Comparison of ENCODE assay signal across 22 cellular contexts in genomic region chr12:132310181-132311040, GRCh38. TPM values are rescaled to one million over a fixed set of nuclear protein-coding genes. Genes with fewer than 3 reads are reported as not detected.
DNase-seq lines count a peak whose midpoint lies in the region; ATAC-seq, FAIRE-seq and TF ChIP-seq lines count a peak whose summit lies in the region.
"Had no signal": no experiment of that assay in that cellular context is flagged by ENCODE, and none has a peak within 500 bp of the region (broad histone marks: within the 10 kb centered on the region; RNA-seq: fewer than 3 reads in every experiment).

No MANE protein-coding gene starts in this region.

- H3K4me3 ChIP-seq in H1 (ENCODE audit: extremely low read depth in 1 of 4, insufficient read depth in 2 of 4, low read depth in 3 of 4, low read length in 4 of 4) (no peak overlapping the region), aorta (ENCODE audit: low read length in 2 of 2) (no peak overlapping the region)
- H3K4me3 ChIP-seq: GM12878, tibial artery had no signal

- no peak overlapping the region for H3K18ac ChIP-seq in H1 (ENCODE audit: extremely low read depth, low read length)

- H3K4me3 Mint-ChIP-seq in natural killer cell treated with Interleukin-12 subunit alpha and Interleukin-12 subunit beta and Interleukin-15 and Interleukin-18, amount 100 ng/mL, for 72 hours = no peak overlapping the region
- H3K4me3 Mint-ChIP-seq in natural killer cell (no peak overlapping the region), nephron progenitor cell (no peak overlapping the region)
- H3K4me3 Mint-ChIP-seq: activated naive CD4-positive, alpha-beta T cell treated with anti-CD3 and anti-CD28 coated beads, Interleukin-2, amount 50 U/mL, for 24 hours; activated T-cell treated with anti-CD3 and anti-CD28 coated beads, Interleukin-2, amount 50 U/mL, for 72 hours; CD4-positive, CD25-positive, alpha-beta regulatory T cell; H9; stimulated activated naive B cell treated with anti-CD40 and anti-IgM and Interleukin-4, amounts not matched to agents 10 μg/mL and 1 μg/mL and 100 μg/mL, for 72 hours had no signal

- no peak for FAIRE-seq in H1 (lab: Jason Lieb, UNC)
- FAIRE-seq: GM12878 had no signal

- H4K91ac ChIP-seq in H1 (replicated peaks; ENCODE audit: insufficient read length, low read length) = no peak overlapping the region

- H3K27me3 Mint-ChIP-seq in natural killer cell treated with Interleukin-12 subunit alpha and Interleukin-12 subunit beta and Interleukin-15 and Interleukin-18, amount 100 ng/mL, for 72 hours = no peaks in the 10 kb centered on the region
- H3K27me3 Mint-ChIP-seq in natural killer cell (ENCODE audit: low read depth in 2 of 2) = no peaks in the 10 kb centered on the region
- peaks cover 24% of the 10 kb centered on the region for H3K27me3 Mint-ChIP-seq in nephron progenitor cell (ENCODE audit: low read depth, poor library complexity)
- H3K27me3 Mint-ChIP-seq: CD4-positive, CD25-positive, alpha-beta regulatory T cell had no signal

- H3K9me3 ChIP-seq in H1 (ENCODE audit: insufficient read depth in 2 of 2, low read depth in 1 of 2, low read length in 1 of 2) (peaks cover 0 to 12% of the 10 kb centered on the region in 2 experiments; a peak in 2 of 4 replicates), aorta (ENCODE audit: control insufficient read depth, low read length) (peaks cover 13% of the 10 kb centered on the region)
- H3K9me3 ChIP-seq: SK-N-SH had no signal

- H3K27me3 ChIP-seq in H1 (replicated peaks in 1 of 4; ENCODE audit: control insufficient read depth in 3 of 4, extremely low read depth in 1 of 4, insufficient read depth in 3 of 4, low read length in 3 of 4) = peaks cover 0 to 9% (median 4%) of the 10 kb centered on the region in 4 experiments; a peak in 3 of 7 replicates
- no peaks in the 10 kb centered on the region for H3K27me3 ChIP-seq in aorta (ENCODE audit: control insufficient read depth in 1 of 2, insufficient read depth in 2 of 2, low read length in 1 of 2)

- TF ChIP-seq POLR2A in H1 (IDR thresholded peaks at IDR 0.05; ENCODE audit: control extremely low read depth in 1 of 2, low read depth in 2 of 2, low read length in 2 of 2) = no peak

- no peak overlapping the region for H4K5ac ChIP-seq in H1 (ENCODE audit: insufficient read length, low read depth, low read length)

- peak; percentile 53 for DNase-seq in natural killer cell treated with Interleukin-12 subunit alpha and Interleukin-12 subunit beta and Interleukin-15 and Interleukin-18, amount 100 ng/mL, for 72 hours (ENCODE audit: low spot score)
- DNase-seq in natural killer cell = no peak
- DNase-seq in H1 (ENCODE audit: low read depth in 1 of 2, low spot score in 2 of 2) = no peak
- no peak for DNase-seq in nephron progenitor cell
- DNase-seq in aorta = peak; percentile 17 to 66
- DNase-seq in NCI-H1092 treated with DMSO at 0.1 percent for 48 hours (lab: John Stamatoyannopoulos, UW) = no peak
- DNase-seq: activated CD4-positive, CD25-positive, alpha-beta regulatory T cell treated with anti-CD3 and anti-CD28 coated beads, Interleukin-2, amount 50 U/mL, for 72 hours; activated T-cell treated with anti-CD3 and anti-CD28 coated beads, Interleukin-2, amount 50 U/mL, for 72 hours; CD4-positive, CD25-positive, alpha-beta regulatory T cell; H9; NCI-H1092; NCI-H2081; NCI-H510A; SK-N-SH; stimulated activated CD4-positive, alpha-beta T cell treated with anti-CD3 and anti-CD28 coated beads, Interleukin-1b, Interleukin-23, amount 100 ng/mL, for 48 hours; stimulated activated naive B cell treated with anti-CD40 and anti-IgM and Interleukin-4, amounts not matched to agents 10 μg/mL and 1 μg/mL and 100 μg/mL, for 72 hours; tibial artery had no signal

- H3K9ac ChIP-seq in H1 (replicated peaks in 1 of 4; ENCODE audit: extremely low read depth in 1 of 4, low read depth in 3 of 4, low read length in 3 of 4) = no peak overlapping the region
- H3K9ac ChIP-seq: SK-N-SH had no signal

- peaks cover 4% of the 10 kb centered on the region for H3K9me3 Mint-ChIP-seq in natural killer cell treated with Interleukin-12 subunit alpha and Interleukin-12 subunit beta and Interleukin-15 and Interleukin-18, amount 100 ng/mL, for 72 hours
- H3K9me3 Mint-ChIP-seq in natural killer cell = no peaks in the 10 kb centered on the region
- H3K9me3 Mint-ChIP-seq in nephron progenitor cell = peaks cover 31% of the 10 kb centered on the region
- H3K9me3 Mint-ChIP-seq: activated naive CD4-positive, alpha-beta T cell treated with anti-CD3 and anti-CD28 coated beads, Interleukin-2, amount 50 U/mL, for 24 hours had no signal

- intact Hi-C loops in natural killer cell (cut with micrococcal nuclease) (no loop called here), aorta (cut with DNase I) (no loop called here)

- H3K79me2 ChIP-seq in H1 (ENCODE audit: control insufficient read depth in 1 of 2, insufficient read depth in 2 of 2, low read length in 2 of 2) = no peaks in the 10 kb centered on the region

- H3K36me3 Mint-ChIP-seq in natural killer cell treated with Interleukin-12 subunit alpha and Interleukin-12 subunit beta and Interleukin-15 and Interleukin-18, amount 100 ng/mL, for 72 hours = no peaks in the 10 kb centered on the region
- H3K36me3 Mint-ChIP-seq in natural killer cell (no peaks in the 10 kb centered on the region), nephron progenitor cell (ENCODE audit: low read depth) (peaks cover 11% of the 10 kb centered on the region)
- H3K36me3 Mint-ChIP-seq: activated naive CD4-positive, alpha-beta T cell treated with anti-CD3 and anti-CD28 coated beads, Interleukin-2, amount 50 U/mL, for 24 hours; CD4-positive, CD25-positive, alpha-beta regulatory T cell; stimulated activated naive B cell treated with anti-CD40 and anti-IgM and Interleukin-4, amounts not matched to agents 10 μg/mL and 1 μg/mL and 100 μg/mL, for 72 hours had no signal

- H3K4ac ChIP-seq in H1 (replicated peaks; ENCODE audit: insufficient read length, low read depth, low read length) = no peak overlapping the region

- H3K27ac ChIP-seq in H1 (ENCODE audit: low read depth, low read length) (no peak overlapping the region), aorta (ENCODE audit: low read depth in 1 of 2, low read length in 2 of 2) (no peak overlapping the region)
- H3K27ac ChIP-seq: tibial artery had no signal

- no peaks in the 10 kb centered on the region for H3K4me1 ChIP-seq in H1 (replicated peaks in 1 of 4; ENCODE audit: control insufficient read depth in 3 of 4, insufficient read depth in 4 of 4, low read length in 3 of 4)
- H3K4me1 ChIP-seq in aorta (ENCODE audit: control insufficient read depth in 1 of 2, insufficient read depth in 2 of 2, low read length in 2 of 2) = no peaks in the 10 kb centered on the region
- H3K4me1 ChIP-seq: tibial artery had no signal

- H4K20me1 ChIP-seq in H1 (replicated peaks in 1 of 2; ENCODE audit: control insufficient read depth in 1 of 2, insufficient read depth in 2 of 2, low read length in 2 of 2) = peaks cover 0 to 2% of the 10 kb centered on the region in 2 experiments

- no peak overlapping the region for H3K4me2 ChIP-seq in H1 (ENCODE audit: insufficient read depth in 1 of 2, low read depth in 2 of 2, low read length in 2 of 2)
- H3K4me2 ChIP-seq: SK-N-SH had no signal

- POLR2A ChIA-PET in H1 (lab: Charles Lee; ENCODE audit: partially characterized antibody) = no interaction called here

- H3K27ac Mint-ChIP-seq in natural killer cell treated with Interleukin-12 subunit alpha and Interleukin-12 subunit beta and Interleukin-15 and Interleukin-18, amount 100 ng/mL, for 72 hours = no peak overlapping the region
- H3K27ac Mint-ChIP-seq in natural killer cell (no peak overlapping the region), nephron progenitor cell (peak overlapping the region; percentile 27)
- H3K27ac Mint-ChIP-seq: activated naive CD4-positive, alpha-beta T cell treated with anti-CD3 and anti-CD28 coated beads, Interleukin-2, amount 50 U/mL, for 24 hours; activated T-cell treated with anti-CD3 and anti-CD28 coated beads, Interleukin-2, amount 50 U/mL, for 72 hours; CD4-positive, CD25-positive, alpha-beta regulatory T cell; stimulated activated naive B cell treated with anti-CD40 and anti-IgM and Interleukin-4, amounts not matched to agents 10 μg/mL and 1 μg/mL and 100 μg/mL, for 72 hours had no signal

- no peak overlapping the region for H3K14ac ChIP-seq in H1 (ENCODE audit: insufficient read length)

- no peak overlapping the region for H2BK20ac ChIP-seq in H1 (ENCODE audit: low read length)

- CTCF ChIA-PET in H1 (lab: Charles Lee; ENCODE audit: partially characterized antibody) = interaction anchor here (1.2 kb wide), 1 partner anchor 26 kb away, joined by 6 read pairs; no protein-coding TSS in a partner anchor

- no peak overlapping the region for H2AK5ac ChIP-seq in H1 (ENCODE audit: low read depth, low read length)

- H3K36me3 ChIP-seq in H1 (ENCODE audit: control insufficient read depth in 2 of 4, insufficient read depth in 4 of 4, low read length in 3 of 4) = no peaks in the 10 kb centered on the region
- no peaks in the 10 kb centered on the region for H3K36me3 ChIP-seq in aorta (ENCODE audit: control insufficient read depth in 1 of 2, insufficient read depth in 2 of 2, low read length in 1 of 2)
- H3K36me3 ChIP-seq: tibial artery had no signal

- peak overlapping the region; percentile 68; the same call in 1 of the 2 replicates for H4K8ac ChIP-seq in H1 (ENCODE audit: extremely low read depth, insufficient read depth, low read length)

- no peaks in the 10 kb centered on the region for H3K4me1 Mint-ChIP-seq in natural killer cell treated with Interleukin-12 subunit alpha and Interleukin-12 subunit beta and Interleukin-15 and Interleukin-18, amount 100 ng/mL, for 72 hours (ENCODE audit: low read depth in 2 of 2)
- H3K4me1 Mint-ChIP-seq in natural killer cell (no peaks in the 10 kb centered on the region), nephron progenitor cell (peaks cover 38% of the 10 kb centered on the region)
- H3K4me1 Mint-ChIP-seq: activated naive CD4-positive, alpha-beta T cell treated with anti-CD3 and anti-CD28 coated beads, Interleukin-2, amount 50 U/mL, for 24 hours; CD4-positive, CD25-positive, alpha-beta regulatory T cell; H9; stimulated activated naive B cell treated with anti-CD40 and anti-IgM and Interleukin-4, amounts not matched to agents 10 μg/mL and 1 μg/mL and 100 μg/mL, for 72 hours had no signal

- peaks cover 13% of the 10 kb centered on the region; the same call in 1 of the 2 replicates for H3K23me2 ChIP-seq in H1 (ENCODE audit: low read depth, low read length)

- WGBS in H1 (ENCODE audit: extremely low coverage in 1 of 2, insufficient coverage in 1 of 2, insufficient read length in 1 of 2, insufficient replicate concordance in 2 of 2, low coverage in 1 of 2, low lambda C conversion rate in 2 of 2, missing lambda C conversion rate in 1 of 2), 2 experiments = 91% methylated on average over 29 of the region's 33 CpGs; no CpG with 5 or more reads in 1 of the 2 experiments
- WGBS in aorta, 2 donors = 65 to 66% methylated on average over 33 of the region's 33 CpGs

- H2AFZ ChIP-seq in H1 (ENCODE audit: low read length) = no peak overlapping the region

- no peak for TF ChIP-seq EP300 in H1 (IDR thresholded peaks at IDR 0.05; ENCODE audit: borderline replicate concordance in 1 of 2, low read depth in 2 of 2, low read length in 2 of 2)

- TF ChIP-seq CTCF in natural killer cell (IDR thresholded peaks at IDR 0.05) (no peak), H1 (IDR thresholded peaks at IDR 0.05; ENCODE audit: control extremely low read depth in 1 of 3, insufficient read depth in 1 of 3, low read depth in 1 of 3, low read length in 3 of 3) (no peak), nephron progenitor cell (IDR thresholded peaks at IDR 0.05) (no peak)

- no peak overlapping the region for H3K23ac ChIP-seq in H1 (ENCODE audit: insufficient read length)

- H2BK15ac ChIP-seq in H1 (ENCODE audit: low read length) = no peak overlapping the region

- ATAC-seq in natural killer cell treated with Interleukin-12 subunit alpha and Interleukin-12 subunit beta and Interleukin-15 and Interleukin-18, amount 100 ng/mL, for 72 hours = no peak
- ATAC-seq in natural killer cell = no peak
- no peak for ATAC-seq in aorta (ENCODE audit: low FRiP score)
- no peak for ATAC-seq in GM19324 (IDR thresholded peaks at IDR 0.05; ENCODE audit: low FRiP score, unreplicated experiment)
- no peak for ATAC-seq in HG03108 (IDR thresholded peaks at IDR 0.05; ENCODE audit: unreplicated experiment)
- ATAC-seq: activated T-cell treated with anti-CD3 and anti-CD28 coated beads, Interleukin-2, amount 50 U/mL, for 72 hours; GM12878; stimulated activated naive B cell treated with anti-CD40 and anti-IgM and Interleukin-4, amounts not matched to agents 10 μg/mL and 1 μg/mL and 100 μg/mL, for 72 hours had no signal

- H3K79me1 ChIP-seq in H1 (ENCODE audit: low read depth, low read length) = no peaks in the 10 kb centered on the region

- no peak overlapping the region for H2BK12ac ChIP-seq in H1 (ENCODE audit: low read depth, low read length)

- no peak overlapping the region for H2BK5ac ChIP-seq in H1 (ENCODE audit: low read depth, low read length)

- TF ChIP-seq RAD21 in H1 (IDR thresholded peaks at IDR 0.05 in 1 of 2, conservative IDR thresholded peaks at IDR 0.05 in 1 of 2; ENCODE audit: low read depth in 2 of 2, low read length in 2 of 2) = no peak

- H3K56ac ChIP-seq in H1 (replicated peaks; ENCODE audit: insufficient read length, low read depth, low read length) = no peak overlapping the region

- no peak overlapping the region for H2BK120ac ChIP-seq in H1 (replicated peaks; ENCODE audit: low read depth, low read length)

RNA-seq across cellular contexts. Expression of gene GALNT9, which starts 19.0 kb away (rescaled TPM):
- total RNA-seq in natural killer cell treated with Interleukin-12 subunit alpha and Interleukin-12 subunit beta and Interleukin-15 and Interleukin-18, amount 100 ng/mL, for 72 hours = not detected
- total RNA-seq in natural killer cell (not detected), aorta (under 1 TPM; 0.62 to 0.84 TPM)
- total RNA-seq in H1 (2021; fragmentation: NEBNext Ultra II Directional; extraction: Animal tissue kit (Norgen Biotek cat#: 25700)) = 2.0 and 3.3 TPM in 2 replicates
- polyA plus RNA-seq in H1 (2011; rRNA removed) (3.6 and 5.3 TPM in 2 replicates), aorta (not detected)
- 6.1 TPM for polyA plus RNA-seq in H1 (2011; cell fraction: cytosol; rRNA removed)
- 9.4 TPM for polyA plus RNA-seq in H1 (2011; cell fraction: nucleus; rRNA removed)
- 2.3 to 3.6 TPM (median 3.1 TPM) in 4 replicates for polyA plus RNA-seq in H1 (2012, experiment 1 of 2)
- polyA plus RNA-seq in H1 (2012, experiment 2 of 2) = 2.3 TPM
- 0.73 TPM for polyA plus RNA-seq in H1 (2013, experiment 1 of 2)
- 0.92 TPM for polyA plus RNA-seq in H1 (2013, experiment 2 of 2)
- polyA minus RNA-seq in H1 (2011; rRNA and poly(A)+ RNA removed) = 2.3 and 4.0 TPM in 2 replicates
- 4.0 TPM for polyA minus RNA-seq in H1 (2011; cell fraction: cytosol; rRNA and poly(A)+ RNA removed)
- 4.2 TPM for polyA minus RNA-seq in H1 (2011; cell fraction: nucleus; rRNA and poly(A)+ RNA removed)
- total RNA-seq: GM12878, osteocyte had no signal
- polyA plus RNA-seq: SK-N-SH had no signal

Comparison
In these comparisons a context has a peak if more than half of its experiments do, and no peak if none do; other contexts are left out.
1. DNase-seq: peak in natural killer cell treated with Interleukin-12 subunit alpha and Interleukin-12 subunit beta and Interleukin-15 and Interleukin-18, amount 100 ng/mL, for 72 hours (single experiment) and aorta (2 of 2); none in natural killer cell (single experiment), H1 (0 of 2), nephron progenitor cell (single experiment) and NCI-H1092 treated with DMSO at 0.1 percent for 48 hours (single experiment).